ENCODE assay signal across 28 cellular contexts in the genomic region with DNA sequence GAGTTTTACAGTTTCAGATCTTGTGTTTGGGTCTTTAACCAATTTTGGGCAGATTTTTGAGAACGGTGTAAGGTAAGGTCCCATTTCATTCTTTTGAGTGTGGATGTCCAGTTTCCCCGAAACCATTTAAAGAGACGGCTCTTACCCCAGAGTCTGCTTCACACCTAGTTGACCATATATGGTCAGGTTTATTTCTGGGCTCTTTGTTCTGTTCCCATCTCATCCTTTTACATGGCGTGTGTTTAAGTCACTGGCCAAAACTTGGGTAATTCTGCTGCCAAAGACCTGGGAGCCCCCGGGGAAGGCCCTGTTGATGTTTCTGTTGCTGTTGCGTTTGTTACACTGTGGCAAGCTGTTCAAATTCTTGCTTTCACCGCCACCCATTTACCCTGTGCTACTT.
"Had no signal": no experiment of that assay in that cellular context is flagged by ENCODE, and none has a peak within 500 bp of the region (broad histone marks: within the 10 kb centered on the region; RNA-seq: fewer than 3 reads in every experiment).

No MANE protein-coding gene starts in this region.

- DNase-seq: cortex of kidney; effector memory CD8-positive, alpha-beta T cell; erythroblast; esophagus squamous epithelium; foreskin melanocyte; hypothalamus; left cardiac atrium; left lung; mesenchymal stem cell; mucosa of descending colon; naive B cell; nucleus accumbens; psoas muscle; right cardiac atrium; spleen; stimulated activated CD4-positive, alpha-beta T cell treated with anti-CD3 and anti-CD28 coated beads, Interleukin-4, amount 100 ng/mL, for 4 hours; stimulated activated naive CD8-positive, alpha-beta T cell treated with anti-CD3 and anti-CD28 coated beads, Interleukin-15, Interleukin-2, amounts not matched to agents 100 U/mL and 50 U/mL, for 24 hours; substantia nigra; testis; tibial artery had no signal

- H3K4me3 Mint-ChIP-seq: effector memory CD8-positive, alpha-beta T cell; mesothelial cell of epicardium; naive B cell; natural killer cell treated with Interleukin-12 subunit alpha and Interleukin-12 subunit beta and Interleukin-15 and Interleukin-18, amount 100 ng/mL, for 72 hours; neural crest cell; stimulated activated memory B cell treated with anti-CD40 and anti-IgM and Interleukin-4, amounts not matched to agents 10 μg/mL and 1 μg/mL and 100 μg/mL, for 72 hours; type B pancreatic cell had no signal

- H3K27ac Mint-ChIP-seq: effector memory CD8-positive, alpha-beta T cell; mesothelial cell of epicardium; naive B cell; natural killer cell treated with Interleukin-12 subunit alpha and Interleukin-12 subunit beta and Interleukin-15 and Interleukin-18, amount 100 ng/mL, for 72 hours; stimulated activated memory B cell treated with anti-CD40 and anti-IgM and Interleukin-4, amounts not matched to agents 10 μg/mL and 1 μg/mL and 100 μg/mL, for 72 hours; type B pancreatic cell had no signal

- H3K4me3 ChIP-seq: esophagus squamous epithelium, left lung, mucosa of descending colon, psoas muscle, skin epidermis, spleen, testis, tibial artery had no signal

- H3K27ac ChIP-seq: esophagus squamous epithelium, left lung, psoas muscle, skin epidermis, spleen, testis, tibial artery had no signal

- H3K9me3 ChIP-seq: esophagus squamous epithelium, left lung, mucosa of descending colon, psoas muscle, spleen, testis, tibial artery had no signal

- H3K27me3 ChIP-seq: testis had no signal

- ATAC-seq: effector memory CD8-positive, alpha-beta T cell; left cardiac atrium; left lung; mucosa of descending colon; natural killer cell treated with Interleukin-12 subunit alpha and Interleukin-12 subunit beta and Interleukin-15 and Interleukin-18, amount 100 ng/mL, for 72 hours; psoas muscle; right cardiac atrium; stimulated activated memory B cell treated with anti-CD40 and anti-IgM and Interleukin-4, amounts not matched to agents 10 μg/mL and 1 μg/mL and 100 μg/mL, for 72 hours; stimulated activated naive CD8-positive, alpha-beta T cell treated with anti-CD3 and anti-CD28 coated beads, Interleukin-15, Interleukin-2, amounts not matched to agents 100 U/mL and 50 U/mL, for 24 hours had no signal

- H3K36me3 ChIP-seq: esophagus squamous epithelium, left lung, spleen, tibial artery had no signal

- H3K4me1 Mint-ChIP-seq: mesothelial cell of epicardium; naive B cell; stimulated activated memory B cell treated with anti-CD40 and anti-IgM and Interleukin-4, amounts not matched to agents 10 μg/mL and 1 μg/mL and 100 μg/mL, for 72 hours had no signal

- H3K4me1 ChIP-seq: esophagus squamous epithelium, left lung, psoas muscle, testis, tibial artery had no signal

- H3K36me3 Mint-ChIP-seq: mesothelial cell of epicardium; naive B cell; natural killer cell treated with Interleukin-12 subunit alpha and Interleukin-12 subunit beta and Interleukin-15 and Interleukin-18, amount 100 ng/mL, for 72 hours; stimulated activated memory B cell treated with anti-CD40 and anti-IgM and Interleukin-4, amounts not matched to agents 10 μg/mL and 1 μg/mL and 100 μg/mL, for 72 hours; type B pancreatic cell had no signal

- FAIRE-seq: endometrium, islet of Langerhans had no signal
